Comparison of ENCODE assay signal across 1 cellular context in genomic region chr1:246667773-246668172, GRCh38.
TF ChIP-seq lines count a peak whose summit lies in the region.

No MANE protein-coding gene starts in this region.

TF ChIP-seq in GM23338, 12 proteins besides CTCF, POLR2A, EP300 and RAD21 (continued from another document):
- TF ChIP-seq ZNF331 (CRISPR knock-in tag; IDR thresholded peaks at IDR 0.05; ENCODE audit: low read depth) (no peak), CREB1 (CRISPR knock-in tag; IDR thresholded peaks at IDR 0.05; ENCODE audit: low read depth) (no peak)
